Comparison of ENCODE assay signal across 28 cellular contexts in the genomic region with DNA sequence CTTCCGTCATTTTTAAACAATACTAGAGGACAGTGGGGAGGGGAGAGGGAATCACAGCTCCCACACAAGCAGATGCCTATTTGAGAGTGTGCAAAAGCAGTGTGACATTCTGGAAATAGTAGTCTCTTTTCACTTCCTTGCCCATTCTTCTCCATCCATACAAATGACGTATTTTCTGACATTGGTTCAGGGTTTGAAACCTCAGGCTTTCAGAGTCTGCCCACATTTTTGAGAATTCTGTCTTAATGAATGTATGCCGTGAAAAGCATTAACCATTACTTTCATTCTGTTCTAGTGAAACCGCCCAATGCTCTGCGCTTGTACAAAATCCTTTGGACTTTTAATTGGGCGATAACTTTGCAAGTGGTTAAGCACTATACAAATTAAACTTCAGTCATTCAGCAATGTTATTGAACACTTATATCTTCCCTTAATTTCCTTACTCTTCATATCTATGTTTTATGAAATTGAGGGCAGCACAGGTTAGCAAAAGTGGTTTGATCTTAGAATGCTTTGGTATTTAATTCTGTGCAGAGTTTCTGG.
"Had no signal": no experiment of that assay in that cellular context is flagged by ENCODE, and none has a peak within 500 bp of the region (broad histone marks: within the 10 kb centered on the region; RNA-seq: fewer than 3 reads in every experiment).

No MANE protein-coding gene starts in this region.

- H3K27me3 Mint-ChIP-seq: stimulated activated naive B cell treated with anti-CD40 and anti-IgM and Interleukin-4, amounts not matched to agents 10 μg/mL and 1 μg/mL and 100 μg/mL, for 72 hours; stimulated activated naive CD8-positive, alpha-beta T cell treated with anti-CD3 and anti-CD28 coated beads, Interleukin-15, Interleukin-2, amounts not matched to agents 100 ng/mL and 50 ng/mL, for 24 hours had no signal

- H3K27ac ChIP-seq: neutrophil, pancreas, prostate gland, right lobe of liver, sigmoid colon, stomach, thoracic aorta, thyroid gland, tibial nerve, upper lobe of left lung, vagina had no signal

- H3K36me3 Mint-ChIP-seq: natural killer cell; stimulated activated effector memory CD8-positive, alpha-beta T cell treated with anti-CD3 and anti-CD28 coated beads, Interleukin-12 subunit alpha, Interleukin-12 subunit beta, amount 100 ng/mL, for 72 hours; stimulated activated naive B cell treated with anti-CD40 and anti-IgM and Interleukin-4, amounts not matched to agents 10 μg/mL and 1 μg/mL and 100 μg/mL, for 72 hours had no signal

- H3K4me3 Mint-ChIP-seq: natural killer cell; nephron; neural crest cell; stimulated activated effector memory CD8-positive, alpha-beta T cell treated with anti-CD3 and anti-CD28 coated beads, Interleukin-12 subunit alpha, Interleukin-12 subunit beta, amount 100 ng/mL, for 72 hours; stimulated activated naive B cell treated with anti-CD40 and anti-IgM and Interleukin-4, amounts not matched to agents 10 μg/mL and 1 μg/mL and 100 μg/mL, for 72 hours; stimulated activated naive CD8-positive, alpha-beta T cell treated with anti-CD3 and anti-CD28 coated beads, Interleukin-15, Interleukin-2, amounts not matched to agents 100 ng/mL and 50 ng/mL, for 24 hours had no signal

- H3K36me3 ChIP-seq: neutrophil, pancreas, prostate gland, right lobe of liver, sigmoid colon, stomach, thoracic aorta, thyroid gland, tibial nerve, upper lobe of left lung, vagina had no signal

- FAIRE-seq: pancreas, small intestine, urothelium cell line had no signal

- H3K27me3 ChIP-seq: neutrophil, pancreas, right lobe of liver, sigmoid colon, stomach, thyroid gland, tibial nerve, upper lobe of left lung, vagina had no signal

- H3K4me1 Mint-ChIP-seq: natural killer cell; stimulated activated effector memory CD8-positive, alpha-beta T cell treated with anti-CD3 and anti-CD28 coated beads, Interleukin-12 subunit alpha, Interleukin-12 subunit beta, amount 100 ng/mL, for 72 hours had no signal

- H3K4me3 ChIP-seq: pancreas, prostate gland, right lobe of liver, sigmoid colon, stomach, thoracic aorta, thyroid gland, tibial nerve, upper lobe of left lung, vagina had no signal

- DNase-seq: natural killer cell; nucleus accumbens; pancreas; retina; right cardiac atrium; right lobe of liver; sigmoid colon; small intestine; stimulated activated CD4-positive, alpha-beta T cell treated with anti-CD3 and anti-CD28 coated beads, Interleukin-15, amount 100 ng/mL, for 24 hours; stimulated activated CD4-positive, alpha-beta T cell treated with anti-CD3 and anti-CD28 coated beads, Interleukin-2, amount 100 ng/mL, for 24 hours; stimulated activated CD4-positive, alpha-beta T cell treated with anti-CD3 and anti-CD28 coated beads, Interleukin-2, amount 100 ng/mL, for 48 hours; stimulated activated CD4-positive, alpha-beta T cell treated with anti-CD3 and anti-CD28 coated beads, Interleukin-4, amount 100 ng/mL, for 24 hours; stimulated activated naive B cell treated with anti-CD40 and anti-IgM and Interleukin-4, amounts not matched to agents 10 μg/mL and 1 μg/mL and 100 μg/mL, for 72 hours; stimulated activated naive CD4-positive, alpha-beta T cell treated with Interleukin-2 at 50 U/mL for 16 hours; stomach; thyroid gland; trophoblast cell; upper lobe of left lung had no signal

- H3K9me3 ChIP-seq: neutrophil, pancreas, prostate gland, right lobe of liver, sigmoid colon, stomach, thoracic aorta, thyroid gland, tibial nerve, upper lobe of left lung, vagina had no signal

- H3K9me3 Mint-ChIP-seq: natural killer cell; nephron; neural crest cell; stimulated activated effector memory CD8-positive, alpha-beta T cell treated with anti-CD3 and anti-CD28 coated beads, Interleukin-12 subunit alpha, Interleukin-12 subunit beta, amount 100 ng/mL, for 72 hours; stimulated activated naive B cell treated with anti-CD40 and anti-IgM and Interleukin-4, amounts not matched to agents 10 μg/mL and 1 μg/mL and 100 μg/mL, for 72 hours had no signal

- H3K4me1 ChIP-seq: pancreas, prostate gland, right lobe of liver, thyroid gland, tibial nerve, vagina had no signal

- H3K27ac Mint-ChIP-seq: natural killer cell; stimulated activated effector memory CD8-positive, alpha-beta T cell treated with anti-CD3 and anti-CD28 coated beads, Interleukin-12 subunit alpha, Interleukin-12 subunit beta, amount 100 ng/mL, for 72 hours; stimulated activated naive B cell treated with anti-CD40 and anti-IgM and Interleukin-4, amounts not matched to agents 10 μg/mL and 1 μg/mL and 100 μg/mL, for 72 hours; stimulated activated naive CD8-positive, alpha-beta T cell treated with anti-CD3 and anti-CD28 coated beads, Interleukin-15, Interleukin-2, amounts not matched to agents 100 ng/mL and 50 ng/mL, for 24 hours had no signal

- ATAC-seq: natural killer cell; pancreas; right cardiac atrium; right lobe of liver; stimulated activated effector memory CD8-positive, alpha-beta T cell treated with anti-CD3 and anti-CD28 coated beads, Interleukin-12 subunit alpha, Interleukin-12 subunit beta, amount 100 ng/mL, for 72 hours; stimulated activated naive B cell treated with anti-CD40 and anti-IgM and Interleukin-4, amounts not matched to agents 10 μg/mL and 1 μg/mL and 100 μg/mL, for 72 hours had no signal
